Comparison of ENCODE assay signal across 15 cellular contexts in the genomic region with DNA sequence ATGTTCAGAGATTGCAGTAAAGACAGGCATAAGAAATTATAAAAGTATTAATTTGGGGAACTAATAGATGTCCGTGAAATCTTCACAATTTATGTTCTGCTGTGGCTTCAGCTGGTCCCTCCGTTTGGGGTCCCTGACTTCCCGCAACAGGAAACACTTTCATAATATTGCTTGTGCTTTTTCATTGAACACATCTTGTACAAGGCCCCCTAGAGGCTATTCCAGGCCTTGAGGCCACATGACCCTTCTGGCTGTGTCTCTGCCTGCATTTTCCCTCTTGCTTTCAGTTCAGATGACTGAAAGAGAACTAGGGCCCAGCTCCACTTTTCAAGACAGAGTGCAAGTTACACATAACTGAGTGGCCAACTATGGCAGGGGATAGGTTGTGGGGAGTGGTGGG. TPM values are rescaled to one million over a fixed set of nuclear protein-coding genes. Genes with fewer than 3 reads are reported as not detected.
DNase-seq lines count a peak whose midpoint lies in the region; TF ChIP-seq lines count a peak whose summit lies in the region.
"Had no signal": no experiment of that assay in that cellular context is flagged by ENCODE, and none has a peak within 500 bp of the region (broad histone marks: within the 10 kb centered on the region; RNA-seq: fewer than 3 reads in every experiment).

No MANE protein-coding gene starts in this region.

- H3K27me3 Mint-ChIP-seq in MCF 10A (ENCODE audit: insufficient read depth, unreplicated experiment) = no peaks in the 10 kb centered on the region

- CTCF ChIA-PET in MCF 10A (lab: Yijun Ruan, JAX) = interaction anchor here (0.9 kb wide), 1 partner anchor 8 kb away, joined by 3 read pairs; no protein-coding TSS in a partner anchor

- in situ Hi-C loops in brain microvascular endothelial cell (cut with HindIII; ENCODE audit: low pct_ligation_motif_present, low sequenced_read_pairs) = no loop called here

- peak; percentile 16; the same call in 1 of the 2 replicates for TF ChIP-seq CTCF in GM12874 (IDR thresholded peaks at IDR 0.05; ENCODE audit: insufficient read depth, low read depth, low read length)
- peak; percentile 44 for TF ChIP-seq CTCF in brain microvascular endothelial cell (IDR thresholded peaks at IDR 0.05; ENCODE audit: low read depth, low read length, missing control alignments)
- no peak for TF ChIP-seq CTCF in MCF 10A (IDR thresholded peaks at IDR 0.05; ENCODE audit: unreplicated experiment)

- no peak overlapping the region for H3K27ac Mint-ChIP-seq in MCF 10A (ENCODE audit: low read depth, unreplicated experiment)
- H3K27ac Mint-ChIP-seq: T-helper 1 cell treated with Interleukin-12 subunit alpha and Interleukin-12 subunit beta and Interleukin-4 antibody, amounts not matched to agents 30 μg/mL and 1 μg/mL, for 36 hours had no signal

- POLR2A ChIA-PET in MCF 10A (lab: Yijun Ruan, JAX) = no interaction called here

- intact Hi-C loops in MCF 10A (cut with micrococcal nuclease) = no loop called here

- no peaks in the 10 kb centered on the region for H3K36me3 ChIP-seq in brain microvascular endothelial cell (replicated peaks)
- H3K36me3 ChIP-seq: HAP-1, transverse colon had no signal

- DNase-seq in DMS 273 (lab: John Stamatoyannopoulos, UW; ENCODE audit: unreplicated experiment) = peak; percentile 42
- no peak for DNase-seq in DMS 273 treated with DMSO at 0.1 percent for 48 hours (lab: John Stamatoyannopoulos, UW)
- DNase-seq in NAMALWA (ENCODE audit: low spot score) = peak; percentile 36
- DNase-seq in brain microvascular endothelial cell = no peak
- DNase-seq in A172 (ENCODE audit: low spot score) = no peak
- no peak for DNase-seq in cerebellar nuclear complex (lab: John Stamatoyannopoulos, UW)
- no peak for DNase-seq in MCF 10A (ENCODE audit: unreplicated experiment)
- DNase-seq: activated CD4-positive, alpha-beta T cell treated with anti-CD3 and anti-CD28 coated beads, Interleukin-2, amount 50 U/mL, for 1 hour; activated naive CD4-positive, alpha-beta T cell; NCI-H2081; occipital lobe; transverse colon had no signal

- BruUV-seq in MCF 10A (replicated peaks; lab: Mats Ljungman, UMichigan) = no TSS peak

- H3K4me1 Mint-ChIP-seq in MCF 10A (ENCODE audit: insufficient read depth, unreplicated experiment) = peaks cover 36% of the 10 kb centered on the region

- no peak overlapping the region for H3K27ac ChIP-seq in brain microvascular endothelial cell
- H3K27ac ChIP-seq: transverse colon had no signal

- no peak overlapping the region for H3K4me3 ChIP-seq in brain microvascular endothelial cell (ENCODE audit: low read depth, low read length)
- H3K4me3 ChIP-seq: HAP-1, transverse colon had no signal

- peaks cover 22% of the 10 kb centered on the region for H3K9me3 Mint-ChIP-seq in MCF 10A (ENCODE audit: unreplicated experiment)

- H3K4me3 Mint-ChIP-seq in MCF 10A (ENCODE audit: unreplicated experiment) = no peak overlapping the region
- H3K4me3 Mint-ChIP-seq: T-helper 1 cell treated with Interleukin-12 subunit alpha and Interleukin-12 subunit beta and Interleukin-4 antibody, amounts not matched to agents 30 μg/mL and 1 μg/mL, for 36 hours had no signal

- H3K36me3 Mint-ChIP-seq in MCF 10A (ENCODE audit: insufficient read depth, unreplicated experiment) = peaks cover 19% of the 10 kb centered on the region

- H3K27me3 ChIP-seq in brain microvascular endothelial cell (replicated peaks) = no peaks in the 10 kb centered on the region
- H3K27me3 ChIP-seq: transverse colon had no signal

RNA-seq across cellular contexts. Expression of gene CRIPT, which starts 26.5 kb away (rescaled TPM):
- total RNA-seq in A172 (2014; rRNA removed; shearing (Covaris generic)) = 36.3 and 43.2 TPM in 2 replicates
- total RNA-seq in MCF 10A (2022) = 11.1 and 14.3 TPM in 2 replicates

RNA-seq across cellular contexts. Expression of gene PIGF, which starts 26.7 kb away (rescaled TPM):
- 18.6 and 26.5 TPM in 2 replicates for total RNA-seq in A172 (2014; rRNA removed; shearing (Covaris generic))
- 23.0 and 24.5 TPM in 2 replicates for total RNA-seq in MCF 10A (2022)

RNA-seq across cellular contexts. Expression of gene SOCS5, which starts 55.6 kb away (rescaled TPM):
- 35.5 and 36.6 TPM in 2 replicates for total RNA-seq in A172 (2014; rRNA removed; shearing (Covaris generic))
- total RNA-seq in MCF 10A (2022) = 9.8 and 10.9 TPM in 2 replicates

Comparison
In these comparisons a context has a peak if more than half of its experiments do, and no peak if none do; other contexts are left out.
1. DNase-seq: peak in DMS 273 (single experiment) and NAMALWA (single experiment); none in DMS 273 treated with DMSO at 0.1 percent for 48 hours (single experiment), brain microvascular endothelial cell (single experiment), A172 (single experiment), cerebellar nuclear complex (0 of 2) and MCF 10A (single experiment).